In genomic region chr1:212699839-212700596, GRCh38 we compare ENCODE assay signal across 8 cellular contexts. TPM values are rescaled to one million over a fixed set of nuclear protein-coding genes. Genes with fewer than 3 reads are reported as not detected.
DNase-seq lines count a peak whose midpoint lies in the region; ATAC-seq and TF ChIP-seq lines count a peak whose summit lies in the region.

A gene with protein sequence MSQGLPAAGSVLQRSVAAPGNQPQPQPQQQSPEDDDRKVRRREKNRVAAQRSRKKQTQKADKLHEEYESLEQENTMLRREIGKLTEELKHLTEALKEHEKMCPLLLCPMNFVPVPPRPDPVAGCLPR (minus strand): TSS chr1:212699840. CDS start chr1:212699762, 78 bp downstream.

- no peak within 1 kb of the TSS for H3K23ac ChIP-seq in H9 (ENCODE audit: insufficient read length, low read depth, low read length)

- TF ChIP-seq CTCF in GM06990 (IDR thresholded peaks at IDR 0.05; ENCODE audit: insufficient read depth, low read length, poor library complexity, severe bottlenecking) (no peak), H9 (conservative IDR thresholded peaks at IDR 0.05) (no peak), OCI-LY7 (conservative IDR thresholded peaks at IDR 0.05; ENCODE audit: low read length) (no peak)

- H3K27ac ChIP-seq in H9 (ENCODE audit: insufficient read length, low read depth, low read length) (no peak within 1 kb of the TSS), OCI-LY7 (ENCODE audit: low read depth, low read length, poor library complexity, severe bottlenecking) (no peak within 1 kb of the TSS)

- H2AK5ac ChIP-seq in H9 (ENCODE audit: insufficient read length, low read length), result no peak within 1 kb of the TSS

- no peaks in the 10 kb centered on the region for H3K36me3 ChIP-seq in GM06990 (ENCODE audit: control insufficient read depth, insufficient read depth, low read length)
- H3K36me3 ChIP-seq in OCI-LY7 (ENCODE audit: insufficient read depth, low read length), result no peaks in the 10 kb centered on the region

- peaks cover 12% of the 10 kb centered on the region in 2 experiments for H3K4me1 Mint-ChIP-seq in H9

- H3K4me2 ChIP-seq in H9 (ENCODE audit: insufficient read depth, insufficient read length, low read length), result peak within 1 kb of the TSS; percentile 75
- H3K4me2 ChIP-seq in OCI-LY7 (ENCODE audit: low read length), result peak within 1 kb of the TSS; percentile 61

- ATAC-seq in left cardiac atrium (peak; percentile 77 to 80), sciatic nerve (peak; percentile 60)

- H3K18ac ChIP-seq in H9 (ENCODE audit: insufficient read length, low read depth, low read length), result no peak within 1 kb of the TSS

- no peak within 1 kb of the TSS for H2BK120ac ChIP-seq in H9 (ENCODE audit: low read depth, low read length, poor library complexity, severe bottlenecking)

- CTCF ChIA-PET in OCI-LY7 (lab: Charles Lee; ENCODE audit: unreplicated experiment), result no interaction called here

- no peak within 1 kb of the TSS; a peak in 1 of 7 replicates for H3K27ac Mint-ChIP-seq in H9

- H2AFZ ChIP-seq in H9 (ENCODE audit: low read length) (no peak within 1 kb of the TSS), OCI-LY7 (ENCODE audit: low read length) (peak within 1 kb of the TSS; percentile 70)

- no peak within 1 kb of the TSS for H3K56ac ChIP-seq in H9 (ENCODE audit: insufficient read length, low read depth, low read length)

- H3K4me3 Mint-ChIP-seq in H9, result peak within 1 kb of the TSS; percentile 70 to 84

- 0 out of 5 replicates have a peak, but pooled peaks cover 0 to 2% of the 10 kb centered on the region in 2 experiments for H3K9me3 Mint-ChIP-seq in H9

- H3K4me1 ChIP-seq in H9 (ENCODE audit: insufficient read depth, low read length), result no peaks in the 10 kb centered on the region; the same call in 1 of the 2 replicates
- peaks cover 33% of the 10 kb centered on the region for H3K4me1 ChIP-seq in OCI-LY7 (ENCODE audit: insufficient read depth, low read length, poor library complexity, severe bottlenecking)

- H3K79me2 ChIP-seq in H9 (ENCODE audit: insufficient read depth, low read length), result no peaks in the 10 kb centered on the region
- H3K79me2 ChIP-seq in OCI-LY7 (ENCODE audit: insufficient read depth, low read depth, low read length), result no peaks in the 10 kb centered on the region

- POLR2A ChIA-PET in OCI-LY7 (lab: Charles Lee), result no interaction called here

- H2BK5ac ChIP-seq in H9 (ENCODE audit: insufficient read length, low read length), result no peak within 1 kb of the TSS

- no TSS peak for BruUV-seq in OCI-LY7 (replicated peaks; lab: Mats Ljungman, UMichigan)

- intact Hi-C loops in OCI-LY7 (cut with micrococcal nuclease; ENCODE audit: unreplicated experiment), result loop anchor here (1.0 to 2.0 kb wide), 3 partner anchors 34 to 82 kb away; no protein-coding TSS in a partner anchor
- intact Hi-C loops in left cardiac atrium (cut with DNase I), result no loop called here
- intact Hi-C loops in sciatic nerve (cut with DNase I), result no loop called here

- H4K8ac ChIP-seq in H9 (replicated peaks; ENCODE audit: insufficient read length, low read depth, low read length), result no peak within 1 kb of the TSS

- no peaks in the 10 kb centered on the region for H3K79me1 ChIP-seq in H9 (ENCODE audit: insufficient read depth, low read depth, low read length, poor library complexity, severe bottlenecking)

- no peak within 1 kb of the TSS for H2BK12ac ChIP-seq in H9 (ENCODE audit: insufficient read length, low read depth, low read length)

- peaks cover 0 to 2% (median 0%) of the 10 kb centered on the region in 3 experiments; a peak in 1 of 7 replicates for H3K36me3 Mint-ChIP-seq in H9 (ENCODE audit: insufficient read depth in 1 of 3, low read depth in 3 of 3)

- H4K91ac ChIP-seq in H9 (ENCODE audit: insufficient read length, low read depth, low read length), result no peak within 1 kb of the TSS

- no peak within 1 kb of the TSS for H2BK20ac ChIP-seq in H9 (ENCODE audit: low read depth, low read length, poor library complexity, severe bottlenecking)

- no peak within 1 kb of the TSS for H3K4ac ChIP-seq in H9 (ENCODE audit: low read depth, low read length)

- H3K9me3 ChIP-seq in H9 (ENCODE audit: control insufficient read depth, low read depth, low read length) (no peaks in the 10 kb centered on the region), OCI-LY7 (ENCODE audit: low read length) (no peaks in the 10 kb centered on the region)

- H3T11ph ChIP-seq in H9 (ENCODE audit: low read length), result no peak within 1 kb of the TSS

- H4K5ac ChIP-seq in H9 (ENCODE audit: insufficient read length, low read depth, low read length), result no peak within 1 kb of the TSS

- H3K4me3 ChIP-seq in GM06990 (replicated peaks; ENCODE audit: low read depth, low read length) (peak within 1 kb of the TSS; percentile 81), OCI-LY7 (ENCODE audit: low read depth, low read length, poor library complexity, severe bottlenecking) (peak within 1 kb of the TSS; percentile 68)

- no peak within 1 kb of the TSS for H2BK15ac ChIP-seq in H9 (ENCODE audit: low read depth, low read length)

- H3K27me3 Mint-ChIP-seq in H9 (ENCODE audit: low read depth), result peaks cover 93% of the 10 kb centered on the region

- H3K27me3 ChIP-seq in GM06990 (replicated peaks; ENCODE audit: control insufficient read depth, insufficient read depth, low read length) (no peaks in the 10 kb centered on the region), H9 (ENCODE audit: insufficient read depth, low read length) (peaks cover 26% of the 10 kb centered on the region)

- H3K14ac ChIP-seq in H9 (ENCODE audit: insufficient read depth, low read length), result no peak within 1 kb of the TSS

- no peak within 1 kb of the TSS for H3K9ac ChIP-seq in H9 (ENCODE audit: extremely low read depth, insufficient read length, low read length)

- no peaks in the 10 kb centered on the region for H3K9me2 ChIP-seq in OCI-LY7 (ENCODE audit: insufficient read depth, low read length)

- no CpG with 5 or more reads among the region's 89 CpGs for WGBS in H9 (ENCODE audit: extremely low coverage, insufficient read length, low lambda C conversion rate)

- DNase-seq in GM06990 (ENCODE audit: extremely low read depth, insufficient read length) (peak; percentile 82), H9 (no peak), OCI-LY7 (ENCODE audit: low spot score) (peak; percentile 43), left cardiac atrium (peak; percentile 73), sciatic nerve (ENCODE audit: low spot score) (peak; percentile 69), NCI-H510A (lab: John Stamatoyannopoulos, UW) (no peak), NCI-H2081 treated with DMSO at 0.1 percent for 48 hours (lab: John Stamatoyannopoulos, UW) (no peak)
- peak; percentile 75 for DNase-seq in activated naive CD4-positive, alpha-beta T cell treated with Interleukin-2 at 50 U/mL for 16 hours

- H4K20me1 ChIP-seq in H9 (ENCODE audit: control insufficient read depth, insufficient read depth, insufficient read length), result no peaks in the 10 kb centered on the region
- no peaks in the 10 kb centered on the region for H4K20me1 ChIP-seq in OCI-LY7 (ENCODE audit: insufficient read depth, low read length)

- H3K23me2 ChIP-seq in H9 (ENCODE audit: insufficient read length, low read depth, low read length, poor library complexity, severe bottlenecking), result peaks cover 6% of the 10 kb centered on the region

RNA-seq across cellular contexts. Expression of the gene that starts here (rescaled TPM):
- total RNA-seq in H9 (2021) (2.1 and 2.2 TPM in 2 replicates), OCI-LY7 (2022) (3.1 and 4.2 TPM in 2 replicates), left cardiac atrium (1 to 10 TPM; 3.9 to 8.1 TPM), sciatic nerve (6.5 TPM)
- total RNA-seq in OCI-LY7 (2014; rRNA removed; shearing (Covaris generic)), result 2.1 and 2.3 TPM in 2 replicates

Comparison
In these comparisons a context has a peak if more than half of its experiments do, and no peak if none do; other contexts are left out.
1. DNase-seq: peak in GM06990 (single experiment), OCI-LY7 (single experiment), activated naive CD4-positive, alpha-beta T cell treated with Interleukin-2 at 50 U/mL for 16 hours (single experiment), left cardiac atrium (single experiment) and sciatic nerve (single experiment); none in H9 (single experiment), NCI-H510A (single experiment) and NCI-H2081 treated with DMSO at 0.1 percent for 48 hours (single experiment).